Comparison of ENCODE assay signal across 8 cellular contexts in genomic region chr6:2542858-2543218, GRCh38.
DNase-seq lines count a peak whose midpoint lies in the region; ATAC-seq and TF ChIP-seq lines count a peak whose summit lies in the region.

No MANE protein-coding gene starts in this region.

- H3K9me3 ChIP-seq in KOPT-K1 (ENCODE audit: insufficient read depth, low read length, poor library complexity, severe bottlenecking) (peaks cover 11% of the 10 kb centered on the region), H9 (ENCODE audit: control insufficient read depth, low read depth, low read length) (no peaks in the 10 kb centered on the region)

- no peak overlapping the region for H3K56ac ChIP-seq in H9 (ENCODE audit: insufficient read length, low read depth, low read length)

- peaks cover 24% of the 10 kb centered on the region for H3K4me1 Mint-ChIP-seq in activated naive CD4-positive, alpha-beta T cell treated with anti-CD3 and anti-CD28 coated beads, Interleukin-2, amount 10 ng/mL, durations not matched to agents 7 days and 5 days
- H3K4me1 Mint-ChIP-seq in naive B cell (peaks cover 8 to 12% (median 12%) of the 10 kb centered on the region in 3 donors), H9 (no peaks in the 10 kb centered on the region)

- WGBS in H9 (ENCODE audit: extremely low coverage, insufficient read length, low lambda C conversion rate): no CpG with 5 or more reads among the region's 4 CpGs

- no peak overlapping the region for H2BK15ac ChIP-seq in H9 (ENCODE audit: low read depth, low read length)

- TF ChIP-seq CTCF in GM12873 (IDR thresholded peaks at IDR 0.05; ENCODE audit: insufficient read depth, low read depth, low read length, missing control alignments): peak; percentile 2
- TF ChIP-seq CTCF in H9 (conservative IDR thresholded peaks at IDR 0.05): no peak

- no peak overlapping the region for H3T11ph ChIP-seq in H9 (ENCODE audit: low read length)

- no peak overlapping the region for H3K4me2 ChIP-seq in H9 (ENCODE audit: insufficient read depth, insufficient read length, low read length)

- H3K23ac ChIP-seq in H9 (ENCODE audit: insufficient read length, low read depth, low read length): no peak overlapping the region

- H4K20me1 ChIP-seq in H9 (ENCODE audit: control insufficient read depth, insufficient read depth, insufficient read length): no peaks in the 10 kb centered on the region

- H3K36me3 Mint-ChIP-seq in activated naive CD4-positive, alpha-beta T cell treated with anti-CD3 and anti-CD28 coated beads, Interleukin-2, amount 10 ng/mL, durations not matched to agents 7 days and 5 days: peaks cover 7% of the 10 kb centered on the region
- H3K36me3 Mint-ChIP-seq in naive B cell: peaks cover 0 to 8% of the 10 kb centered on the region in 2 donors
- peaks cover 0 to 5% (median 0%) of the 10 kb centered on the region in 3 experiments; a peak in 1 of 7 replicates for H3K36me3 Mint-ChIP-seq in H9 (ENCODE audit: insufficient read depth in 1 of 3, low read depth in 3 of 3)

- CTCF ChIA-PET in activated naive CD4-positive, alpha-beta T cell treated with anti-CD3 and anti-CD28 coated beads, Interleukin-2, amount 10 ng/mL, durations not matched to agents 7 days and 5 days (lab: Charles Lee): interaction anchor here (0.6 to 1.1 kb wide), 3 partner anchors 19 to 92 kb away, joined by 3 to 4 read pairs (median 3); no protein-coding TSS in a partner anchor

- H3K27ac Mint-ChIP-seq in activated naive CD4-positive, alpha-beta T cell treated with anti-CD3 and anti-CD28 coated beads, Interleukin-2, amount 10 ng/mL, durations not matched to agents 7 days and 5 days: peak overlapping the region; percentile 4
- H3K27ac Mint-ChIP-seq in naive B cell (no peak overlapping the region), H9 (no peak overlapping the region; a peak in 1 of 7 replicates)

- no peak overlapping the region for H3K9ac ChIP-seq in H9 (ENCODE audit: extremely low read depth, insufficient read length, low read length)

- peaks cover 10% of the 10 kb centered on the region for H3K9me3 Mint-ChIP-seq in activated naive CD4-positive, alpha-beta T cell treated with anti-CD3 and anti-CD28 coated beads, Interleukin-2, amount 10 ng/mL, durations not matched to agents 7 days and 5 days
- H3K9me3 Mint-ChIP-seq in naive B cell (peaks cover 1 to 12% (median 7%) of the 10 kb centered on the region in 7 donors), H9 (peaks cover 0 to 7% of the 10 kb centered on the region in 2 experiments; a peak in 3 of 5 replicates)

- no peak overlapping the region for H2BK20ac ChIP-seq in H9 (ENCODE audit: low read depth, low read length, poor library complexity, severe bottlenecking)

- H3K79me1 ChIP-seq in H9 (ENCODE audit: insufficient read depth, low read depth, low read length, poor library complexity, severe bottlenecking): no peaks in the 10 kb centered on the region

- no peak overlapping the region for H2AK5ac ChIP-seq in H9 (ENCODE audit: insufficient read length, low read length)

- no peaks in the 10 kb centered on the region for H3K27me3 ChIP-seq in H9 (ENCODE audit: insufficient read depth, low read length)

- no peaks in the 10 kb centered on the region for H3K79me2 ChIP-seq in H9 (ENCODE audit: insufficient read depth, low read length)

- ATAC-seq in GM21619 (IDR thresholded peaks at IDR 0.05; ENCODE audit: unreplicated experiment) (peak; percentile 83), naive B cell (ENCODE audit: low read depth in 2 of 2) (peak; percentile 20 to 38), HG03025 (IDR thresholded peaks at IDR 0.05; ENCODE audit: low FRiP score, unreplicated experiment) (no peak)

- H3K27ac ChIP-seq in KOPT-K1 (ENCODE audit: low read depth, low read length, poor library complexity, severe bottlenecking) (peak overlapping the region; percentile 60), H9 (ENCODE audit: insufficient read length, low read depth, low read length) (no peak overlapping the region)

- no peak overlapping the region for H2BK120ac ChIP-seq in H9 (ENCODE audit: low read depth, low read length, poor library complexity, severe bottlenecking)

- no peak overlapping the region for H2AFZ ChIP-seq in H9 (ENCODE audit: low read length)

- no peak overlapping the region for H3K4ac ChIP-seq in H9 (ENCODE audit: low read depth, low read length)

- intact Hi-C loops in posterior cingulate gyrus (cut with DNase I): no loop called here

- H2BK5ac ChIP-seq in H9 (ENCODE audit: insufficient read length, low read length): no peak overlapping the region

- peak; percentile 68 for DNase-seq in activated naive CD4-positive, alpha-beta T cell treated with anti-CD3 and anti-CD28 coated beads, Interleukin-2, amount 10 ng/mL, durations not matched to agents 7 days and 5 days
- DNase-seq in naive B cell: no peak
- DNase-seq in H9: no peak
- no peak for DNase-seq in posterior cingulate gyrus

- no peak overlapping the region for H4K8ac ChIP-seq in H9 (replicated peaks; ENCODE audit: insufficient read length, low read depth, low read length)

- H3K27me3 Mint-ChIP-seq in activated naive CD4-positive, alpha-beta T cell treated with anti-CD3 and anti-CD28 coated beads, Interleukin-2, amount 10 ng/mL, durations not matched to agents 7 days and 5 days: peaks cover 83% of the 10 kb centered on the region
- H3K27me3 Mint-ChIP-seq in naive B cell: peaks cover 65 to 66% (median 65%) of the 10 kb centered on the region in 3 donors
- peaks cover 3% of the 10 kb centered on the region for H3K27me3 Mint-ChIP-seq in H9 (ENCODE audit: low read depth)

- H2BK12ac ChIP-seq in H9 (ENCODE audit: insufficient read length, low read depth, low read length): no peak overlapping the region

- H3K14ac ChIP-seq in H9 (ENCODE audit: insufficient read depth, low read length): no peak overlapping the region

- H3K36me3 ChIP-seq in KOPT-K1 (ENCODE audit: insufficient read depth, low read length): no peaks in the 10 kb centered on the region

- no peaks in the 10 kb centered on the region for H3K4me1 ChIP-seq in H9 (ENCODE audit: insufficient read depth, low read length)

- peak overlapping the region; percentile 13 for H3K4me3 Mint-ChIP-seq in activated naive CD4-positive, alpha-beta T cell treated with anti-CD3 and anti-CD28 coated beads, Interleukin-2, amount 10 ng/mL, durations not matched to agents 7 days and 5 days
- no peak overlapping the region for H3K4me3 Mint-ChIP-seq in naive B cell
- H3K4me3 Mint-ChIP-seq in H9: no peak overlapping the region

- no peak overlapping the region for H4K91ac ChIP-seq in H9 (ENCODE audit: insufficient read length, low read depth, low read length)

- H4K5ac ChIP-seq in H9 (ENCODE audit: insufficient read length, low read depth, low read length): no peak overlapping the region

- no peak overlapping the region for H3K18ac ChIP-seq in H9 (ENCODE audit: insufficient read length, low read depth, low read length)

- no peaks in the 10 kb centered on the region for H3K23me2 ChIP-seq in H9 (ENCODE audit: insufficient read length, low read depth, low read length, poor library complexity, severe bottlenecking)
